Comparison of ENCODE assay signal across 10 cellular contexts in genomic region chr12:113403435-113404415, GRCh38. TPM values are rescaled to one million over a fixed set of nuclear protein-coding genes. Genes with fewer than 3 reads are reported as not detected.
A peak's percentile ranks its signal among the peaks of the same experiment; 100 is the strongest.
DNase-seq lines count a peak whose midpoint lies in the region; ATAC-seq and TF ChIP-seq lines count a peak whose summit lies in the region.
"Had no signal": no experiment of that assay in that cellular context is flagged by ENCODE, and none has a peak within 500 bp of the region (broad histone marks: within the 10 kb centered on the region; RNA-seq: fewer than 3 reads in every experiment).

SDS (minus strand) TSS chr12:113403887; CDS start chr12:113399708, 4,179 bp downstream.

- H3K4me3 ChIP-seq in CD4-positive, alpha-beta memory T cell (ENCODE audit: low read length in 2 of 2), result no peak within 1 kb of the TSS

- intact Hi-C loops in CD4-positive, alpha-beta memory T cell (cut with micrococcal nuclease), result no loop called here

- POLR2A ChIA-PET in CD4-positive, alpha-beta memory T cell (lab: Charles Lee; ENCODE audit: partially characterized antibody), result no interaction called here

- H3K4me1 ChIP-seq in CD4-positive, alpha-beta memory T cell (ENCODE audit: insufficient read depth, low read length), result no peaks in the 10 kb centered on the region

- no peaks in the 10 kb centered on the region for H3K4me1 Mint-ChIP-seq in CD4-positive, alpha-beta memory T cell

- H3K9me3 ChIP-seq in CD4-positive, alpha-beta memory T cell (ENCODE audit: control insufficient read depth in 1 of 2, low read length in 2 of 2), result no peaks in the 10 kb centered on the region

- peak; percentile 28 for DNase-seq in HK-2 (ENCODE audit: unreplicated experiment)
- DNase-seq in fibroblast of the conjunctiva (ENCODE audit: low read depth), result peak; percentile 47
- DNase-seq in putamen (ENCODE audit: low spot score), result peak; percentile 69
- no peak for DNase-seq in CD4-positive, alpha-beta memory T cell
- DNase-seq in stimulated activated CD4-positive, alpha-beta T cell treated with anti-CD3 and anti-CD28 coated beads, Interleukin-12 subunit alpha, Interleukin-12 subunit beta, amount 100 ng/mL, for 4 hours, result no peak

- H3K27me3 Mint-ChIP-seq in CD4-positive, alpha-beta memory T cell, result peaks cover 3 to 4% of the 10 kb centered on the region in 2 donors

- no peaks in the 10 kb centered on the region for H3K36me3 ChIP-seq in CD4-positive, alpha-beta memory T cell (ENCODE audit: insufficient read depth, low read length)

- H3K9me3 Mint-ChIP-seq in CD4-positive, alpha-beta memory T cell, result peaks cover 0 to 2% (median 0%) of the 10 kb centered on the region in 8 donors
- H3K9me3 Mint-ChIP-seq: memory B cell had no signal

- no peaks in the 10 kb centered on the region for H3K36me3 Mint-ChIP-seq in CD4-positive, alpha-beta memory T cell
- H3K36me3 Mint-ChIP-seq: memory B cell had no signal

- no peaks in the 10 kb centered on the region for H3K27me3 ChIP-seq in CD4-positive, alpha-beta memory T cell (ENCODE audit: insufficient read depth, low read length)

- CTCF ChIA-PET in CD4-positive, alpha-beta memory T cell (lab: Charles Lee; ENCODE audit: partially characterized antibody), result interaction anchor here (0.7 to 2.5 kb wide), 2 partner anchors 22 to 29 kb away, joined by 3 to 6 read pairs; no protein-coding TSS in a partner anchor

- no peak within 1 kb of the TSS for H3K27ac Mint-ChIP-seq in CD4-positive, alpha-beta memory T cell
- H3K27ac Mint-ChIP-seq: memory B cell had no signal

- no peak within 1 kb of the TSS for H3K4me3 Mint-ChIP-seq in CD4-positive, alpha-beta memory T cell
- H3K4me3 Mint-ChIP-seq: memory B cell had no signal

- ATAC-seq in SK-N-SH treated with all-trans-retinoic acid at 6 μM for 48 hours (peak; percentile 73), GM21737 (IDR thresholded peaks at IDR 0.05; ENCODE audit: unreplicated experiment) (no peak), GM21528 (IDR thresholded peaks at IDR 0.05; ENCODE audit: low FRiP score, unreplicated experiment) (no peak)

- H3K27ac ChIP-seq in CD4-positive, alpha-beta memory T cell (ENCODE audit: low read depth, low read length), result no peak within 1 kb of the TSS

TF ChIP-seq in SK-N-SH treated with all-trans-retinoic acid at 6 μM for 48 hours, 23 proteins besides CTCF, POLR2A, EP300 and RAD21:
- TF ChIP-seq TSHZ2 (CRISPR knock-in tag; IDR thresholded peaks at IDR 0.05) (no peak), ARNTL (CRISPR knock-in tag; IDR thresholded peaks at IDR 0.05; ENCODE audit: borderline replicate concordance, low read depth) (no peak), CREB5 (CRISPR knock-in tag; IDR thresholded peaks at IDR 0.05; ENCODE audit: low read depth) (no peak), ESRRG (CRISPR knock-in tag; IDR thresholded peaks at IDR 0.05) (no peak), CSRNP3 (CRISPR knock-in tag; IDR thresholded peaks at IDR 0.05) (no peak), ZFP30 (CRISPR knock-in tag; IDR thresholded peaks at IDR 0.05) (no peak), RARB (CRISPR knock-in tag; IDR thresholded peaks at IDR 0.05) (no peak), ISL1 (CRISPR knock-in tag; IDR thresholded peaks at IDR 0.05) (no peak), SNAI2 (CRISPR knock-in tag; IDR thresholded peaks at IDR 0.05) (no peak), ZC3H10 (CRISPR knock-in tag; IDR thresholded peaks at IDR 0.05) (no peak), ZNF8 (CRISPR knock-in tag; IDR thresholded peaks at IDR 0.05) (no peak), CSDC2 (CRISPR knock-in tag; IDR thresholded peaks at IDR 0.05) (no peak), ZFP3 (CRISPR knock-in tag; IDR thresholded peaks at IDR 0.05) (no peak), BACH2 (CRISPR knock-in tag; IDR thresholded peaks at IDR 0.05; ENCODE audit: borderline replicate concordance) (no peak), POU6F1 (CRISPR knock-in tag; IDR thresholded peaks at IDR 0.05; ENCODE audit: borderline replicate concordance, low read depth) (no peak), PATZ1 (CRISPR knock-in tag; IDR thresholded peaks at IDR 0.05; ENCODE audit: borderline replicate concordance) (no peak)

RNA-seq across cellular contexts. Expression of gene SDS, which starts in this region (rescaled TPM):
- 1 to 10 TPM; 1.4 to 1.5 TPM for total RNA-seq in CD4-positive, alpha-beta memory T cell
- not detected for polyA plus RNA-seq in CD4-positive, alpha-beta memory T cell
- total RNA-seq: RPMI7951 had no signal

Comparison
In these comparisons a context has a peak if more than half of its experiments do, and no peak if none do; other contexts are left out.
1. DNase-seq: peak in HK-2 (single experiment), fibroblast of the conjunctiva (single experiment) and putamen (single experiment); none in CD4-positive, alpha-beta memory T cell (0 of 5) and stimulated activated CD4-positive, alpha-beta T cell treated with anti-CD3 and anti-CD28 coated beads, Interleukin-12 subunit alpha, Interleukin-12 subunit beta, amount 100 ng/mL, for 4 hours (single experiment).